In genomic region chr15:91127236-91127914, GRCh38 we compare ENCODE assay signal across 22 cellular contexts. TPM values are rescaled to one million over a fixed set of nuclear protein-coding genes. Genes with fewer than 3 reads are reported as not detected.
"Had no signal": no experiment of that assay in that cellular context is flagged by ENCODE, and none has a peak within 500 bp of the region (broad histone marks: within the 10 kb centered on the region; RNA-seq: fewer than 3 reads in every experiment).

No MANE protein-coding gene starts in this region.

- H3K9me3 Mint-ChIP-seq: activated CD4-positive, alpha-beta T cell treated with anti-CD3 and anti-CD28 coated beads, Interleukin-2, amount 10 ng/mL, durations not matched to agents 7 days and 5 days; activated naive CD4-positive, alpha-beta T cell treated with anti-CD3 and anti-CD28 coated beads for 36 hours; activated T-cell treated with anti-CD3 and anti-CD28 coated beads, Interleukin-2, amount 50 U/mL, for 4 hours; central memory CD8-positive, alpha-beta T cell; dendritic cell treated with granulocyte-macrophage colony-stimulating factor and Interleukin-4, amounts not matched to agents 40 ng/mL and 50 ng/mL, for 4 days; immature natural killer cell; stimulated activated naive B cell treated with anti-CD40 and anti-IgM and Interleukin-4, amounts not matched to agents 10 μg/mL and 1 μg/mL and 100 μg/mL, for 72 hours had no signal

- H3K4me3 Mint-ChIP-seq: activated CD4-positive, alpha-beta T cell treated with anti-CD3 and anti-CD28 coated beads, Interleukin-2, amount 10 ng/mL, durations not matched to agents 7 days and 5 days; activated CD8-positive, alpha-beta T cell treated with anti-CD3 and anti-CD28 coated beads, Interleukin-2, amount 10 ng/mL, durations not matched to agents 7 days and 5 days; activated naive CD4-positive, alpha-beta T cell treated with anti-CD3 and anti-CD28 coated beads for 36 hours; activated T-cell treated with anti-CD3 and anti-CD28 coated beads, Interleukin-2, amount 50 U/mL, for 4 hours; central memory CD8-positive, alpha-beta T cell; dendritic cell treated with granulocyte-macrophage colony-stimulating factor and Interleukin-4, amounts not matched to agents 40 ng/mL and 50 ng/mL, for 4 days; immature natural killer cell; naive thymus-derived CD4-positive, alpha-beta T cell; stimulated activated naive B cell treated with anti-CD40 and anti-IgM and Interleukin-4, amounts not matched to agents 10 μg/mL and 1 μg/mL and 100 μg/mL, for 72 hours had no signal

- H3K27ac Mint-ChIP-seq: activated CD4-positive, alpha-beta T cell treated with anti-CD3 and anti-CD28 coated beads, Interleukin-2, amount 10 ng/mL, durations not matched to agents 7 days and 5 days; activated CD8-positive, alpha-beta T cell treated with anti-CD3 and anti-CD28 coated beads, Interleukin-2, amount 10 ng/mL, durations not matched to agents 7 days and 5 days; activated naive CD4-positive, alpha-beta T cell treated with anti-CD3 and anti-CD28 coated beads for 36 hours; dendritic cell treated with granulocyte-macrophage colony-stimulating factor and Interleukin-4, amounts not matched to agents 40 ng/mL and 50 ng/mL, for 4 days; immature natural killer cell; naive thymus-derived CD4-positive, alpha-beta T cell; stimulated activated naive B cell treated with anti-CD40 and anti-IgM and Interleukin-4, amounts not matched to agents 10 μg/mL and 1 μg/mL and 100 μg/mL, for 72 hours had no signal

- H3K36me3 ChIP-seq: brain microvascular endothelial cell, esophagus squamous epithelium, neutrophil, spleen, upper lobe of right lung had no signal

- H3K27ac ChIP-seq: brain microvascular endothelial cell, esophagus squamous epithelium, neutrophil, parathyroid adenoma, spleen, upper lobe of right lung had no signal

- H3K4me1 Mint-ChIP-seq: activated CD4-positive, alpha-beta T cell treated with anti-CD3 and anti-CD28 coated beads, Interleukin-2, amount 10 ng/mL, durations not matched to agents 7 days and 5 days; central memory CD8-positive, alpha-beta T cell; immature natural killer cell; naive thymus-derived CD4-positive, alpha-beta T cell; stimulated activated naive B cell treated with anti-CD40 and anti-IgM and Interleukin-4, amounts not matched to agents 10 μg/mL and 1 μg/mL and 100 μg/mL, for 72 hours had no signal

- ATAC-seq: activated CD8-positive, alpha-beta T cell treated with anti-CD3 and anti-CD28 coated beads, Interleukin-2, amount 10 ng/mL, durations not matched to agents 7 days and 5 days; activated T-cell treated with anti-CD3 and anti-CD28 coated beads, Interleukin-2, amount 50 U/mL, for 4 hours; naive thymus-derived CD4-positive, alpha-beta T cell; upper lobe of right lung had no signal

- H3K4me3 ChIP-seq: esophagus squamous epithelium, spleen, upper lobe of right lung had no signal

- H3K79me2 ChIP-seq: parathyroid adenoma had no signal

- H3K9me3 ChIP-seq: esophagus squamous epithelium, neutrophil, spleen, upper lobe of right lung had no signal

- H3K36me3 Mint-ChIP-seq: immature natural killer cell; naive thymus-derived CD4-positive, alpha-beta T cell; stimulated activated naive B cell treated with anti-CD40 and anti-IgM and Interleukin-4, amounts not matched to agents 10 μg/mL and 1 μg/mL and 100 μg/mL, for 72 hours had no signal

- H3K4me1 ChIP-seq: esophagus squamous epithelium, parathyroid adenoma, spleen, upper lobe of right lung had no signal

- DNase-seq: activated CD4-positive, alpha-beta T cell treated with anti-CD3 and anti-CD28 coated beads, Interleukin-2, amount 10 ng/mL, durations not matched to agents 7 days and 5 days; activated CD8-positive, alpha-beta memory T cell treated with anti-CD3 and anti-CD28 coated beads, Interleukin-2, amount 50 U/mL, for 4 hours; activated CD8-positive, alpha-beta T cell treated with anti-CD3 and anti-CD28 coated beads, Interleukin-2, amount 10 ng/mL, durations not matched to agents 7 days and 5 days; activated naive CD4-positive, alpha-beta T cell treated with anti-CD3 and anti-CD28 coated beads for 36 hours; activated T-cell treated with anti-CD3 and anti-CD28 coated beads, Interleukin-2, amount 50 U/mL, for 4 hours; aorta; brain microvascular endothelial cell; effector memory CD4-positive, alpha-beta T cell; esophagus squamous epithelium; immature natural killer cell; kidney glomerular epithelial cell; mesenchymal stem cell; naive thymus-derived CD4-positive, alpha-beta T cell; spleen; stimulated activated CD4-positive, alpha-beta T cell treated with anti-CD3 and anti-CD28 coated beads, Interleukin-4, amount 100 ng/mL, for 4 hours; stimulated activated naive B cell treated with anti-CD40 and anti-IgM and Interleukin-4, amounts not matched to agents 10 μg/mL and 1 μg/mL and 100 μg/mL, for 72 hours; T1000; upper lobe of right lung had no signal

- H3K9ac ChIP-seq: parathyroid adenoma had no signal

- H2AFZ ChIP-seq: parathyroid adenoma had no signal

RNA-seq across cellular contexts. Expression of gene SV2B, which starts 27.3 kb away (rescaled TPM):
- total RNA-seq: activated CD8-positive, alpha-beta T cell treated with anti-CD3 and anti-CD28 coated beads, Interleukin-2, amount 10 ng/mL, durations not matched to agents 7 days and 5 days had no signal
